17 cellular contexts compared by ENCODE assay signal in genomic region chr5:77909237-77909636, GRCh38.
DNase-seq lines count a peak whose midpoint lies in the region; ATAC-seq and TF ChIP-seq lines count a peak whose summit lies in the region.
"Had no signal": no experiment of that assay in that cellular context is flagged by ENCODE, and none has a peak within 500 bp of the region (broad histone marks: within the 10 kb centered on the region; RNA-seq: fewer than 3 reads in every experiment).

No MANE protein-coding gene starts in this region.

- no peaks in the 10 kb centered on the region for H4K20me1 ChIP-seq in MM.1S (ENCODE audit: insufficient read depth, low read length)
- H4K20me1 ChIP-seq: BLaER1 treated with 17β-estradiol and CSF1 and Interleukin-3, amounts not matched to agents 10 nM and 100 nM had no signal

- H2AFZ ChIP-seq in MM.1S (ENCODE audit: low read length): no peak overlapping the region

- H3K9me3 ChIP-seq in HEK293 (ENCODE audit: control insufficient read depth, insufficient read depth, low read depth, low read length) (no peaks in the 10 kb centered on the region), MM.1S (replicated peaks; ENCODE audit: insufficient read depth, low read length) (no peaks in the 10 kb centered on the region)
- H3K9me3 ChIP-seq: Caco-2 had no signal

- H3K4me3 ChIP-seq in HEK293 (ENCODE audit: low read depth, low read length) (no peak overlapping the region), MM.1S (ENCODE audit: low read length) (no peak overlapping the region)
- H3K4me3 ChIP-seq: BLaER1 treated with 17β-estradiol and CSF1 and Interleukin-3, amounts not matched to agents 10 nM and 100 nM had no signal

- no peak overlapping the region for H3K9ac ChIP-seq in MM.1S (ENCODE audit: low read length)
- H3K9ac ChIP-seq: BLaER1 treated with 17β-estradiol and CSF1 and Interleukin-3, amounts not matched to agents 10 nM and 100 nM had no signal

- CTCF ChIA-PET in HEK293 (lab: Yijun Ruan, JAX): no interaction called here

- no peaks in the 10 kb centered on the region for H3F3A ChIP-seq in MM.1S (ENCODE audit: insufficient read depth, low read length)

- no peaks in the 10 kb centered on the region for H3K36me3 ChIP-seq in HEK293 (ENCODE audit: control insufficient read depth in 2 of 2, insufficient read depth in 1 of 2, low read length in 2 of 2)
- H3K36me3 ChIP-seq in MM.1S (replicated peaks; ENCODE audit: insufficient read depth, low read length): no peaks in the 10 kb centered on the region
- H3K36me3 ChIP-seq: BLaER1 treated with 17β-estradiol and CSF1 and Interleukin-3, amounts not matched to agents 10 nM and 100 nM had no signal

- no peaks in the 10 kb centered on the region for H3K27me3 ChIP-seq in MM.1S (replicated peaks; ENCODE audit: insufficient read depth, low read length)
- H3K27me3 ChIP-seq: BLaER1 treated with 17β-estradiol and CSF1 and Interleukin-3, amounts not matched to agents 10 nM and 100 nM had no signal

- no peaks in the 10 kb centered on the region for H3K9me2 ChIP-seq in MM.1S (replicated peaks; ENCODE audit: insufficient read depth, low read length)

- H3K79me2 ChIP-seq in MM.1S (ENCODE audit: low read length): no peaks in the 10 kb centered on the region

- H3K4me1 ChIP-seq in HEK293 (ENCODE audit: control insufficient read depth, insufficient read depth, low read length) (0 out of 2 replicates have a peak, but pooled peaks cover 3% of the 10 kb centered on the region), MM.1S (ENCODE audit: low read length) (no peaks in the 10 kb centered on the region)
- H3K4me1 ChIP-seq: BLaER1 treated with 17β-estradiol and CSF1 and Interleukin-3, amounts not matched to agents 10 nM and 100 nM; Caco-2 had no signal

- no peak overlapping the region for H3K27ac ChIP-seq in HEK293 (ENCODE audit: extremely low read depth, low read depth, low read length)
- no peak overlapping the region for H3K27ac ChIP-seq in MM.1S (ENCODE audit: low read length)
- H3K27ac ChIP-seq: BLaER1 treated with 17β-estradiol and CSF1 and Interleukin-3, amounts not matched to agents 10 nM and 100 nM; C4-2B had no signal

- ATAC-seq in SK-N-SH treated with all-trans-retinoic acid at 6 μM for 48 hours (no peak), HG02981 (IDR thresholded peaks at IDR 0.05; ENCODE audit: unreplicated experiment) (no peak)
- ATAC-seq: CD8-positive, alpha-beta T cell had no signal

- DNase-seq in SK-N-DZ (ENCODE audit: low spot score) (peak; percentile 25), HUDEP-2 (lab: John Stamatoyannopoulos, UW; ENCODE audit: unreplicated experiment in 76 of 76) (no peak), MM.1S (no peak)
- no peak for DNase-seq in activated naive CD4-positive, alpha-beta T cell treated with Interleukin-2 at 50 U/mL for 16 hours
- DNase-seq: 8988T; ACHN; Caco-2; Calu3; CD4-positive, alpha-beta T cell; CD8-positive, alpha-beta T cell; DMS79 treated with DMSO at 0.1 percent for 48 hours; GF-D8 had no signal

- no peak overlapping the region for H3K4me2 ChIP-seq in MM.1S (ENCODE audit: low read depth, low read length)
- H3K4me2 ChIP-seq: BLaER1 treated with 17β-estradiol and CSF1 and Interleukin-3, amounts not matched to agents 10 nM and 100 nM had no signal

- TF ChIP-seq CTCF in HEK293 (tag by site-specific recombination; IDR thresholded peaks at IDR 0.05) (no peak), MM.1S (IDR thresholded peaks at IDR 0.05; ENCODE audit: low read length) (no peak)

- POLR2A ChIA-PET in HEK293 (lab: Yijun Ruan, JAX): no interaction called here

TF ChIP-seq in HEK293, 187 proteins besides CTCF, POLR2A, EP300 and RAD21:
- no peak for TF ChIP-seq ZNF549 (tag by site-specific recombination; IDR thresholded peaks at IDR 0.05)
- TF ChIP-seq ZNF394 (tag by site-specific recombination; IDR thresholded peaks at IDR 0.05; ENCODE audit: borderline replicate concordance): no peak
- 0 out of 2 replicates have a peak, but pooled peaks have one; percentile 1 for TF ChIP-seq ZNF2 (tag by site-specific recombination; IDR thresholded peaks at IDR 0.05)
- TF ChIP-seq SP7 (tag by site-specific recombination; IDR thresholded peaks at IDR 0.05): no peak
- no peak for TF ChIP-seq ZNF560 (tag by site-specific recombination; IDR thresholded peaks at IDR 0.05; ENCODE audit: borderline replicate concordance)
- no peak for TF ChIP-seq FEZF1 (tag by site-specific recombination; IDR thresholded peaks at IDR 0.05)
- 0 out of 2 replicates have a peak, but pooled peaks have one; percentile 0 for TF ChIP-seq ZNF76 (tag by site-specific recombination; IDR thresholded peaks at IDR 0.05; ENCODE audit: borderline replicate concordance, low read depth)
- TF ChIP-seq BCL11A (tag by site-specific recombination; IDR thresholded peaks at IDR 0.05; ENCODE audit: low read depth): no peak

TF ChIP-seq in SK-N-SH treated with all-trans-retinoic acid at 6 μM for 48 hours, 23 proteins besides CTCF, POLR2A, EP300 and RAD21:
- no peak for TF ChIP-seq ZFP3 (CRISPR knock-in tag; IDR thresholded peaks at IDR 0.05)
- 0 out of 2 replicates have a peak, but pooled peaks have one; percentile 14 for TF ChIP-seq TSHZ2 (CRISPR knock-in tag; IDR thresholded peaks at IDR 0.05)
- peak; percentile 70 for TF ChIP-seq TCF4 (CRISPR knock-in tag; IDR thresholded peaks at IDR 0.05; ENCODE audit: borderline replicate concordance)
